Comparison of ENCODE assay signal across 11 cellular contexts in the genomic region with DNA sequence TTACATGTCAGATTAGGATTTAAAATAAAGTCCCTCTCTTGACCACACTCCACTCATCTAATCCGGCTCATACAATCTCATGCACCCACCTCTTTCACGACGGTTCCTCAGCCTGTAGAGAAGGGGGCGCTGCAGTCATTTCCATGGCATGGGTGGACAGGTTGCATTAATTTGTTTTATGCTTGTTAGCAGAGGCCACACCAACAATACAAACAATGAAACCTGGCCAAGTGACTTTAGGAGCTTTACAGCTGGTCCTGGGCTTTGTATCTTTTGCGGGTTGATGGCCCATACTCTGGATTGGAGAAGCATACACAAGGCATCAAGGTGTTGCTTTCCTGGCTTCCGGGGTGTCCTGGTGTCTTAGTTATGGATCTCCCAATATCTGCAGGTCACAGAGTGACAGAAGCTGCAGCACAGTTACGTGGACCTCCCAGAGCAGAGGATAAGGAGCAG. TPM values are rescaled to one million over a fixed set of nuclear protein-coding genes. Genes with fewer than 3 reads are reported as not detected.
DNase-seq lines count a peak whose midpoint lies in the region; ATAC-seq, FAIRE-seq and TF ChIP-seq lines count a peak whose summit lies in the region.
"Had no signal": no experiment of that assay in that cellular context is flagged by ENCODE, and none has a peak within 500 bp of the region (broad histone marks: within the 10 kb centered on the region; RNA-seq: fewer than 3 reads in every experiment).

No MANE protein-coding gene starts in this region.

- DNase-seq in AG09319 (ENCODE audit: extremely low read depth, low read depth) (peak; percentile 20), GM12892 (ENCODE audit: insufficient read length) (no peak), RKO (ENCODE audit: low spot score) (peak; percentile 23), foreskin keratinocyte (peak in 1 of 2 donors; percentile 24), NCI-H446 (lab: John Stamatoyannopoulos, UW) (no peak), NK-92 (lab: John Stamatoyannopoulos, UW; ENCODE audit: unreplicated experiment) (no peak), NCI-H774 (lab: John Stamatoyannopoulos, UW) (no peak)
- no peak for DNase-seq in activated T-cell treated with anti-CD3 and anti-CD28 coated beads, Interleukin-2, amount 50 U/mL, for 48 hours
- DNase-seq: activated T-cell treated with anti-CD3 and anti-CD28 coated beads for 4 hours, immature natural killer cell had no signal

- TF ChIP-seq CTCF in AG09319 (IDR thresholded peaks at IDR 0.05; ENCODE audit: low read depth, low read length) (peak; percentile 61), foreskin keratinocyte (conservative IDR thresholded peaks at IDR 0.05) (peak; percentile 65)

- H3K27me3 ChIP-seq in foreskin keratinocyte: peaks cover 10% of the 10 kb centered on the region

- no peak for ATAC-seq in foreskin keratinocyte

- no peaks in the 10 kb centered on the region for H3K4me1 ChIP-seq in foreskin keratinocyte

- TF ChIP-seq POLR2A in GM12892 (IDR thresholded peaks at IDR 0.05; ENCODE audit: low read depth, low read length): no peak

- peak; percentile 56 for FAIRE-seq in GM12892 (lab: Jason Lieb, UNC)

- no peak overlapping the region for H3K27ac ChIP-seq in foreskin keratinocyte

RNA-seq across cellular contexts. Expression of a gene that starts 9.7 kb away (rescaled TPM):
- 75.4 TPM for polyA plus RNA-seq in GM12892 (2012; ENCODE audit: missing spikeins)
- 96.2 and 106 TPM in 2 replicates for total RNA-seq in foreskin keratinocyte
- 214 and 219 TPM in 2 replicates for polyA plus RNA-seq in foreskin keratinocyte

RNA-seq across cellular contexts. Expression of a gene that starts 14.1 kb away (rescaled TPM):
- not detected for polyA plus RNA-seq in GM12892 (2012; ENCODE audit: missing spikeins)
- not detected in 2 replicates for total RNA-seq in foreskin keratinocyte
- not detected in 2 replicates for polyA plus RNA-seq in foreskin keratinocyte
- polyA plus RNA-seq: IgD-negative memory B cell, immature natural killer cell had no signal

RNA-seq across cellular contexts. Expression of a gene that starts 42.9 kb away (rescaled TPM):
- polyA plus RNA-seq in GM12892 (2012; ENCODE audit: missing spikeins): 0.74 TPM
- 0.03 TPM in 1 of 2 replicates, not detected in the other for total RNA-seq in foreskin keratinocyte
- not detected in 2 replicates for polyA plus RNA-seq in foreskin keratinocyte
- polyA plus RNA-seq: IgD-negative memory B cell, immature natural killer cell had no signal

RNA-seq across cellular contexts. Expression of a gene that starts 46.1 kb away (rescaled TPM):
- polyA plus RNA-seq in GM12892 (2012; ENCODE audit: missing spikeins): 79.9 TPM
- 79.0 and 81.9 TPM in 2 replicates for total RNA-seq in foreskin keratinocyte
- polyA plus RNA-seq in foreskin keratinocyte: 56.1 and 61.8 TPM in 2 replicates

Comparison
In these comparisons a context has a peak if more than half of its experiments do, and no peak if none do; other contexts are left out.
1. DNase-seq: peak in AG09319 (single experiment) and RKO (single experiment); none in GM12892 (single experiment), activated T-cell treated with anti-CD3 and anti-CD28 coated beads, Interleukin-2, amount 50 U/mL, for 48 hours (0 of 2), NCI-H446 (0 of 2), NK-92 (single experiment) and NCI-H774 (single experiment).